In genomic region chr2:216691210-216691741, GRCh38 we compare ENCODE assay signal across 8 cellular contexts. TPM values are rescaled to one million over a fixed set of nuclear protein-coding genes. Genes with fewer than 3 reads are reported as not detected.
DNase-seq lines count a peak whose midpoint lies in the region; ATAC-seq and TF ChIP-seq lines count a peak whose summit lies in the region.

No MANE protein-coding gene starts in this region.

- no peaks in the 10 kb centered on the region for H3K36me3 ChIP-seq in endocrine pancreas (ENCODE audit: control insufficient read depth, insufficient read depth, low read length)

- H3K4me1 ChIP-seq in endocrine pancreas (ENCODE audit: control insufficient read depth, insufficient read depth, low read length), result no peaks in the 10 kb centered on the region

- DNase-seq in COLO829 (ENCODE audit: low spot score) (peak; percentile 71), M059J (ENCODE audit: low read depth) (peak; percentile 83), lung microvascular endothelial cell (ENCODE audit: low read depth in 2 of 2) (peak; percentile 23 to 81), RKO (ENCODE audit: low spot score) (no peak), KG1 (lab: John Stamatoyannopoulos, UW) (no peak)

- H3K9me3 ChIP-seq in endocrine pancreas (ENCODE audit: control insufficient read depth, low read length), result no peaks in the 10 kb centered on the region

- peak overlapping the region; percentile 71 for H3K27ac ChIP-seq in temporal lobe (ENCODE audit: low read depth, low read length)

- ATAC-seq in SK-N-SH treated with all-trans-retinoic acid at 6 μM for 48 hours, result peak; percentile 47

- H3K4me3 ChIP-seq in endocrine pancreas (ENCODE audit: control insufficient read depth, insufficient read depth, low read length), result peak overlapping the region; percentile 85

- H3K27me3 ChIP-seq in endocrine pancreas (ENCODE audit: control insufficient read depth, insufficient read depth, low read length), result no peaks in the 10 kb centered on the region

- peak overlapping the region; percentile 78 for H3K9ac ChIP-seq in endocrine pancreas (ENCODE audit: control insufficient read depth, insufficient read depth, low read length)

TF ChIP-seq in SK-N-SH treated with all-trans-retinoic acid at 6 μM for 48 hours, 23 proteins besides CTCF, POLR2A, EP300 and RAD21:
- TF ChIP-seq RARB (CRISPR knock-in tag; IDR thresholded peaks at IDR 0.05), result no peak
- no peak for TF ChIP-seq SNAI2 (CRISPR knock-in tag; IDR thresholded peaks at IDR 0.05)
- TF ChIP-seq ZFP30 (CRISPR knock-in tag; IDR thresholded peaks at IDR 0.05), result no peak
- TF ChIP-seq ZFP3 (CRISPR knock-in tag; IDR thresholded peaks at IDR 0.05), result no peak
- no peak for TF ChIP-seq TCF4 (CRISPR knock-in tag; IDR thresholded peaks at IDR 0.05; ENCODE audit: borderline replicate concordance)
- no peak for TF ChIP-seq ZNF8 (CRISPR knock-in tag; IDR thresholded peaks at IDR 0.05)
- TF ChIP-seq TSHZ2 (CRISPR knock-in tag; IDR thresholded peaks at IDR 0.05), result no peak
- no peak for TF ChIP-seq ZC3H10 (CRISPR knock-in tag; IDR thresholded peaks at IDR 0.05)
- no peak for TF ChIP-seq POU6F1 (CRISPR knock-in tag; IDR thresholded peaks at IDR 0.05; ENCODE audit: borderline replicate concordance, low read depth)
- TF ChIP-seq ARNTL (CRISPR knock-in tag; IDR thresholded peaks at IDR 0.05; ENCODE audit: borderline replicate concordance, low read depth), result no peak
- TF ChIP-seq CSRNP3 (CRISPR knock-in tag; IDR thresholded peaks at IDR 0.05), result no peak
- no peak for TF ChIP-seq PATZ1 (CRISPR knock-in tag; IDR thresholded peaks at IDR 0.05; ENCODE audit: borderline replicate concordance)
- no peak for TF ChIP-seq TOX (CRISPR knock-in tag; IDR thresholded peaks at IDR 0.05; ENCODE audit: borderline replicate concordance)
- TF ChIP-seq ISL1 (CRISPR knock-in tag; IDR thresholded peaks at IDR 0.05), result no peak
- no peak for TF ChIP-seq ESRRG (CRISPR knock-in tag; IDR thresholded peaks at IDR 0.05)
- TF ChIP-seq ZNF565 (CRISPR knock-in tag; conservative IDR thresholded peaks at IDR 0.05; ENCODE audit: low read depth), result no peak
- TF ChIP-seq PPARA (CRISPR knock-in tag; IDR thresholded peaks at IDR 0.05; ENCODE audit: borderline replicate concordance), result no peak
- no peak for TF ChIP-seq CSDC2 (CRISPR knock-in tag; IDR thresholded peaks at IDR 0.05)
- TF ChIP-seq CREB5 (CRISPR knock-in tag; IDR thresholded peaks at IDR 0.05; ENCODE audit: low read depth), result no peak

RNA-seq across cellular contexts. Expression of gene IGFBP5, which starts 4.1 kb away (rescaled TPM):
- 677 and 1,398 TPM in 2 replicates for total RNA-seq in M059J (2014; rRNA removed; shearing (Covaris generic))
- total RNA-seq in lung microvascular endothelial cell (0.20 and 5.0 TPM in 2 replicates), temporal lobe (34.9 TPM)

RNA-seq across cellular contexts. Expression of gene IGFBP2, which starts 58.1 kb away (rescaled TPM):
- 7.6 and 12.6 TPM in 2 replicates for total RNA-seq in M059J (2014; rRNA removed; shearing (Covaris generic))
- total RNA-seq in lung microvascular endothelial cell (24.0 and 56.2 TPM in 2 replicates), temporal lobe (124 TPM)

Comparison
In these comparisons a context has a peak if more than half of its experiments do, and no peak if none do; other contexts are left out.
1. DNase-seq: peak in COLO829 (single experiment), M059J (single experiment) and lung microvascular endothelial cell (2 of 2); none in RKO (single experiment) and KG1 (single experiment).
2. RNA of gene IGFBP5, which starts 4.1 kb away (total RNA-seq): 677 to 1,398 TPM in M059J; 34.9 TPM in temporal lobe (single experiment) and 0.20 to 5.0 TPM in lung microvascular endothelial cell; every median in the first group is over 10 times any median in the second.